In genomic region chr7:15035814-15036213, GRCh38 we compare ENCODE assay signal across 6 cellular contexts.
"Had no signal": no experiment of that assay in that cellular context is flagged by ENCODE, and none has a peak within 500 bp of the region (broad histone marks: within the 10 kb centered on the region; RNA-seq: fewer than 3 reads in every experiment).

No MANE protein-coding gene starts in this region.

- H3K4me3 ChIP-seq: K562 had no signal

- ATAC-seq: K562 had no signal

- DNase-seq: IMR-90, KBM-7, KG1 had no signal

- FAIRE-seq: HTR-8/SVneo, K562 had no signal

- H3K27ac ChIP-seq: HL-60 had no signal
